ENCODE assay signal across 10 cellular contexts in the genomic region with DNA sequence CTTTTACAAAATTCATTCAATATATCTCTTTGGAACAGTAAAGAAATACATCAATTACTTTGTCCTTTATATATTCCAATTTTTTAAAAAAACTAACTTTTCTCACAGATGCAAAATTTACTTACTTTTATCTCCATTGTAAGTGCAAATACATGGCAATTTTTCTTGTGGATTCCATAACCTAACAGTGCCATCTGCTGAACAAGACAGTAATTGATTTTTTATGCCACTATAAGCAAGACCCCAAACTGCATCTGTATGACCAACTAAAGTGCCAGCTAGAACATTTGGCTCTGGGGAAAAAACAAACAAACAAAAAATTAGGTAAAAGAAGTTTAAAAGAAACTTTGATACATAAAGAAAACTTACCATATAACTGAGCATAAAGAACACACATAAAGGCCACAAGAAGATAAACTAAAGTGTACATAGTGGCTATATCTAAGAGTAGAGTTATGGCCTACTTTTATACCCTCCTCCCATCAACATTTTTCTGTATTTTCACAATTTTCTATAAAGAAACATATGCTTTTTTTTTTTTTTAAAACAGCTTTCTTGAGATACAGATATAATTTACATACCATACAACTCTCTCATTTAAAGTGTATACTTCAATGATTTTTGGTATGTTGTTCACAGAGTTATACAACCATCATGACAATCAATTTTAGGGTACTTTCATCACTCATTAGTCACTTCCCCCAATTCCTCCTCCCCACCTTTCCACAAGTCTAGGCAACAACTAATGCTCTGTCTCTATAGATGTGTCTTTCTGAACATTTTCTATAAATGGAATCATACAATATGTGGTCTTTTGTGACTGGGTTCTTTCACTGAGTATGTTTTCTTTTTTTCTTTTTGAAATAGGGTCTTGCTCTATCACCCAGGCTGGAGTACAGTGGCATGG. TPM values are rescaled to one million over a fixed set of nuclear protein-coding genes. Genes with fewer than 3 reads are reported as not detected.
DNase-seq lines count a peak whose midpoint lies in the region; ATAC-seq, FAIRE-seq and TF ChIP-seq lines count a peak whose summit lies in the region.
"Had no signal": no experiment of that assay in that cellular context is flagged by ENCODE, and none has a peak within 500 bp of the region (broad histone marks: within the 10 kb centered on the region; RNA-seq: fewer than 3 reads in every experiment).

No MANE protein-coding gene starts in this region.

- ATAC-seq in GM19452 (IDR thresholded peaks at IDR 0.05; ENCODE audit: unreplicated experiment) (no peak), GM21390 (IDR thresholded peaks at IDR 0.05; ENCODE audit: unreplicated experiment) (no peak), HG03139 (IDR thresholded peaks at IDR 0.05; ENCODE audit: unreplicated experiment) (no peak)

- CTCF ChIA-PET in AG04449 (lab: Yijun Ruan, JAX) = interaction anchor here (1.3 kb wide), 1 partner anchor 31 kb away, joined by 3 read pairs; no protein-coding TSS in a partner anchor
- CTCF ChIA-PET in RWPE1 (lab: Yijun Ruan, JAX) = interaction anchor here (0.6 kb wide), 2 partner anchors 384 to 838 kb away, joined by 3 to 4 read pairs; no protein-coding TSS in a partner anchor

- H3K4me3 ChIP-seq in AG04449 (ENCODE audit: low read depth, low read length) = no peak overlapping the region

- peak; percentile 67 for FAIRE-seq in frontal cortex (lab: Jason Lieb, UNC)

- H3K27ac ChIP-seq in RWPE1 = no peak overlapping the region

- DNase-seq in AG04449 (ENCODE audit: low read depth, low spot score) = no peak
- no peak for DNase-seq in RWPE1 (ENCODE audit: low spot score)
- DNase-seq in frontal cortex (ENCODE audit: low spot score in 2 of 2) = no peak
- no peak for DNase-seq in activated gamma-delta T cell (lab: John Stamatoyannopoulos, UW)
- DNase-seq: RPMI8226; stimulated activated CD4-positive, alpha-beta T cell treated with anti-CD3 and anti-CD28 coated beads, Interleukin-4, amount 100 ng/mL, for 1 hour had no signal

- TF ChIP-seq CTCF in AG04449 (IDR thresholded peaks at IDR 0.05; ENCODE audit: insufficient read depth, low read length, missing control alignments) (peak; percentile 20), GM12874 (IDR thresholded peaks at IDR 0.05; ENCODE audit: insufficient read depth, low read depth, low read length) (peak; percentile 15; the same call in 1 of the 2 replicates), RWPE1 (conservative IDR thresholded peaks at IDR 0.05; ENCODE audit: low read depth) (peak; percentile 41)

- POLR2A ChIA-PET in AG04449 (lab: Yijun Ruan, JAX) = no interaction called here
- POLR2A ChIA-PET in RWPE1 (lab: Yijun Ruan, JAX; ENCODE audit: low non-redundant PET) = no interaction called here

RNA-seq across cellular contexts. Expression of a gene that starts 32.6 kb away (rescaled TPM):
- 48.5 TPM for total RNA-seq in frontal cortex
